8 cellular contexts compared by ENCODE assay signal in the genomic region with DNA sequence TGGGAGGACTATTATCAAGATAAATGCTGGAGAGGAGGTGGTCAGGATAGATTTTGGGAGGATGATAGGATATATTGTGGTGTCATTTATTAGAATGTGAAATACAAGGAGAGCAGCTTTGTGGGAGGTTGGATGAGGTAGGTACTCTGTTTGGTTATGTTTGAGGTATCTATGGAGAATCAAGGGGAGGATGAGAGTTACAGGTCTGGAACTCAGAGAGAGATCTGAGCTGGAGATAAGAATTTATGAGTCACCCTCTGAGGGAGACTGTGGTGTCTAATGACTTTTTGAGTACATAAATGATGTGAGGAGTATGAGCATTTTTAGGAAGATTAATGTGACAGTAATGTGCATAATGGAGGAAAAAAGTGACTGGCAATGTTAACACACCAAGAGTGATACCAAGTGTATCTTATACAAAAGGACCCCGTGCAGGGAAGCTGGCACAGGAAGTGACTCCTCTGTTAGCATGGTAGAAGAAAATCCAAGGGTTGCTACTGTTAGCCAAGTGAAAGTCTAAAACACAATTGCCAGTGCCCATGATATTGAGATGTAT. TPM values are rescaled to one million over a fixed set of nuclear protein-coding genes. Genes with fewer than 3 reads are reported as not detected.
A peak's percentile ranks its signal among the peaks of the same experiment; 100 is the strongest.
DNase-seq lines count a peak whose midpoint lies in the region; ATAC-seq and TF ChIP-seq lines count a peak whose summit lies in the region.

No MANE protein-coding gene starts in this region.

- no peak overlapping the region for H3K4me3 ChIP-seq in fibroblast of villous mesenchyme (ENCODE audit: low read depth, low read length)

- intact Hi-C loops in head of caudate nucleus (cut with DNase I) = no loop called here

- DNase-seq in Daoy (ENCODE audit: low read depth) = peak; percentile 91
- DNase-seq in HCEC 1CT = peak; percentile 82
- DNase-seq in NCI-H446 treated with DMSO at 0.1 percent for 48 hours (lab: John Stamatoyannopoulos, UW) = peak; percentile 72
- DNase-seq in fibroblast of villous mesenchyme (ENCODE audit: low read depth) = peak; percentile 79
- no peak for DNase-seq in ureter (ENCODE audit: low spot score)
- no peak for DNase-seq in NCI-H2029 (lab: John Stamatoyannopoulos, UW)
- no peak for DNase-seq in head of caudate nucleus

- no peak for TF ChIP-seq CTCF in fibroblast of villous mesenchyme (IDR thresholded peaks at IDR 0.05; ENCODE audit: insufficient read depth, low read depth, low read length)

- ATAC-seq in GM19397 (IDR thresholded peaks at IDR 0.05; ENCODE audit: unreplicated experiment) = no peak

RNA-seq across cellular contexts. Expression of a gene that starts 48.2 kb away (rescaled TPM):
- 81.5 and 95.4 TPM in 2 replicates for total RNA-seq in Daoy (2014; rRNA removed; shearing (Covaris generic))
- total RNA-seq in fibroblast of villous mesenchyme (729 and 949 TPM in 2 replicates), ureter (95.0 TPM)

Comparison
In these comparisons a context has a peak if more than half of its experiments do, and no peak if none do; other contexts are left out.
1. DNase-seq: peak in Daoy (single experiment), HCEC 1CT (single experiment), NCI-H446 treated with DMSO at 0.1 percent for 48 hours (single experiment) and fibroblast of villous mesenchyme (single experiment); none in ureter (single experiment), NCI-H2029 (single experiment) and head of caudate nucleus (0 of 42).